Comparison of ENCODE assay signal across 17 cellular contexts in genomic region chr1:2604156-2604853, GRCh38. TPM values are rescaled to one million over a fixed set of nuclear protein-coding genes. Genes with fewer than 3 reads are reported as not detected.
"Had no signal": no experiment of that assay in that cellular context is flagged by ENCODE, and none has a peak within 500 bp of the region (broad histone marks: within the 10 kb centered on the region; RNA-seq: fewer than 3 reads in every experiment).

No MANE protein-coding gene starts in this region.

- ATAC-seq: gastroesophageal sphincter; left lung; mucosa of descending colon; naive thymus-derived CD4-positive, alpha-beta T cell; stimulated activated naive B cell treated with anti-CD40 and anti-IgM and Interleukin-4, amounts not matched to agents 10 μg/mL and 1 μg/mL and 100 μg/mL, for 72 hours had no signal

- DNase-seq: activated CD4-positive, alpha-beta T cell treated with anti-CD3 and anti-CD28 coated beads, Interleukin-2, amount 50 U/mL, for 1 hour; activated CD8-positive, alpha-beta memory T cell treated with anti-CD3 and anti-CD28 coated beads for 24 hours; activated naive CD4-positive, alpha-beta T cell; mucosa of descending colon; naive thymus-derived CD4-positive, alpha-beta T cell; retina; stimulated activated CD4-positive, alpha-beta T cell treated with anti-CD3 and anti-CD28 coated beads, Interleukin-15, amount 100 ng/mL, for 24 hours; stimulated activated CD4-positive, alpha-beta T cell treated with anti-CD3 and anti-CD28 coated beads, Interleukin-4, amount 100 ng/mL, for 1 hour; stimulated activated naive B cell treated with anti-CD40 and anti-IgM and Interleukin-4, amounts not matched to agents 10 μg/mL and 1 μg/mL and 100 μg/mL, for 72 hours; substantia nigra; trophoblast cell had no signal

- H3K36me3 ChIP-seq: gastroesophageal sphincter, left lung had no signal

- H3K9me3 ChIP-seq: left lung, mucosa of descending colon had no signal

- H3K27ac ChIP-seq: dorsolateral prefrontal cortex, gastroesophageal sphincter, left lung had no signal

- FAIRE-seq: astrocyte, bronchial epithelial cell, keratinocyte had no signal

- H3K4me1 ChIP-seq: left lung had no signal

- H3K4me3 ChIP-seq: dorsolateral prefrontal cortex, gastroesophageal sphincter, left lung, mucosa of descending colon had no signal

RNA-seq across cellular contexts. Expression of gene MMEL1, which starts 28.5 kb away (rescaled TPM):
- total RNA-seq: astrocyte, bronchial epithelial cell had no signal
- polyA plus RNA-seq: keratinocyte had no signal
